8 cellular contexts compared by ENCODE assay signal in the genomic region with DNA sequence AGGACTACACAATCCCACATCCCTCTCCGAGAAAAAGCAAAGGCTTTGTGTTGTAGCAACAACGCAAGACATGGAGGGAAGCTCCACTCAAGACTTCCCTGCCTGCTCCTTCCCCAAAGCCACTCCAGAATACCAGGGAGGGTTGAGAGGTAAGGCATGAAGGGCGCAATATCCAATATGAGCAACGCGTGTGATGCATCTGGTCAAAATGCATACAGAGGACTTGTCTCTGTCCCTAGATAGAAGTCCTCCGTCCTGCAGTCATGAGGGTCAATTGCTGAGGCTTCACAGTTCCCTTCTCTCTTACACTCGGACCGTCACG. TPM values are rescaled to one million over a fixed set of nuclear protein-coding genes. Genes with fewer than 3 reads are reported as not detected.
A peak's percentile ranks its signal among the peaks of the same experiment; 100 is the strongest.
DNase-seq lines count a peak whose midpoint lies in the region; ATAC-seq and TF ChIP-seq lines count a peak whose summit lies in the region.

No MANE protein-coding gene starts in this region.

- peaks cover 14% of the 10 kb centered on the region; the same call in 1 of the 2 replicates for H4K20me1 ChIP-seq in SK-N-SH (ENCODE audit: insufficient read depth)

- no peak overlapping the region for H3K14ac ChIP-seq in trophoblast cell (ENCODE audit: low read length)

- H2AFZ ChIP-seq in SK-N-SH (ENCODE audit: low read depth) (peak overlapping the region; percentile 83), trophoblast cell (ENCODE audit: insufficient read depth, low read length, poor library complexity) (no peak overlapping the region)

- no peak overlapping the region for H3K18ac ChIP-seq in trophoblast cell (ENCODE audit: low read length)

- H3K23ac ChIP-seq in trophoblast cell (ENCODE audit: low read length) = no peak overlapping the region

- TF ChIP-seq CTCF in AG10803 (conservative IDR thresholded peaks at IDR 0.05; ENCODE audit: low read length) (no peak), SK-N-SH (IDR thresholded peaks at IDR 0.05) (no peak), esophagus squamous epithelium (IDR thresholded peaks at IDR 0.05) (no peak)

- peak overlapping the region; percentile 74 to 90 for H3K27ac ChIP-seq in SK-N-SH (ENCODE audit: low read depth in 2 of 2, low read length in 1 of 2)
- peak overlapping the region; percentile 92 to 99 (median 96) for H3K27ac ChIP-seq in esophagus squamous epithelium
- no peak overlapping the region for H3K27ac ChIP-seq in trophoblast cell (ENCODE audit: low read depth, low read length)

- no peak overlapping the region for H4K8ac ChIP-seq in trophoblast cell (ENCODE audit: low read depth, low read length)

- H2BK12ac ChIP-seq in trophoblast cell (ENCODE audit: low read length) = no peak overlapping the region

- no peaks in the 10 kb centered on the region for H3K9me3 ChIP-seq in SK-N-SH
- no peaks in the 10 kb centered on the region for H3K9me3 ChIP-seq in esophagus squamous epithelium
- no peaks in the 10 kb centered on the region for H3K9me3 ChIP-seq in trophoblast cell (ENCODE audit: insufficient read depth, low read depth, low read length)

- H3K4me1 ChIP-seq in SK-N-SH (ENCODE audit: control insufficient read depth in 1 of 2, insufficient read depth in 2 of 2, low read depth in 1 of 2, low read length in 1 of 2) (peaks cover 6 to 14% of the 10 kb centered on the region in 2 experiments; a peak in 2 of 4 replicates), esophagus squamous epithelium (peaks cover 0 to 47% (median 10%) of the 10 kb centered on the region in 3 donors), trophoblast cell (ENCODE audit: control insufficient read depth in 1 of 2, insufficient read depth in 2 of 2, low read length in 2 of 2) (no peaks in the 10 kb centered on the region)

- H2BK120ac ChIP-seq in trophoblast cell (ENCODE audit: insufficient read depth, low read length, poor library complexity) = no peak overlapping the region

- CTCF ChIA-PET in SK-N-SH (lab: Yijun Ruan, JAX) = interaction anchor here (0.8 to 5.2 kb wide), 12 partner anchors 8 to 970 kb away, joined by 3 to 23 read pairs (median 3); no protein-coding TSS in a partner anchor

- H4K12ac ChIP-seq in trophoblast cell (ENCODE audit: low read depth, low read length) = no peak overlapping the region

- no peaks in the 10 kb centered on the region for H3K9me2 ChIP-seq in SK-N-SH

- intact Hi-C loops in esophagus squamous epithelium (cut with DNase I) = no loop called here

- H3K9ac ChIP-seq in SK-N-SH = peak overlapping the region; percentile 70
- peak overlapping the region; percentile 82 for H3K9ac ChIP-seq in trophoblast cell (ENCODE audit: low read length)

- no peak for TF ChIP-seq EP300 in SK-N-SH (IDR thresholded peaks at IDR 0.05; ENCODE audit: borderline replicate concordance in 1 of 2, low read depth in 1 of 2, low read length in 1 of 2)

- H2BK5ac ChIP-seq in trophoblast cell (ENCODE audit: low read depth, low read length, poor library complexity) = no peak overlapping the region

- H3K4ac ChIP-seq in trophoblast cell (ENCODE audit: low read depth, low read length) = no peak overlapping the region

- H3K4me2 ChIP-seq in SK-N-SH (peak overlapping the region; percentile 84), trophoblast cell (ENCODE audit: low read length) (peak overlapping the region; percentile 83)

- H3F3A ChIP-seq in SK-N-SH (replicated peaks; ENCODE audit: insufficient read depth) = peaks cover 8% of the 10 kb centered on the region

- POLR2A ChIA-PET in SK-N-SH (lab: Yijun Ruan, JAX) = interaction anchor here (1.1 to 1.2 kb wide), 2 partner anchors 489 to 950 kb away, joined by 4 to 6 read pairs; no protein-coding TSS in a partner anchor

- H3K79me1 ChIP-seq in trophoblast cell (ENCODE audit: low read length) = peaks cover 8% of the 10 kb centered on the region

- H3K4me3 ChIP-seq in AG10803 (ENCODE audit: low read length) (peak overlapping the region; percentile 95), SK-N-SH (ENCODE audit: low read depth in 2 of 2, low read length in 1 of 2) (peak overlapping the region; percentile 86 to 94), esophagus squamous epithelium (peak overlapping the region; percentile 62 to 91 (median 80)), trophoblast cell (ENCODE audit: low read depth, low read length) (peak overlapping the region; percentile 96)

- no peak overlapping the region for H2AK5ac ChIP-seq in trophoblast cell (ENCODE audit: low read length)

- H3K79me2 ChIP-seq in SK-N-SH (ENCODE audit: insufficient read depth) (peaks cover 92% of the 10 kb centered on the region), trophoblast cell (ENCODE audit: control insufficient read depth, insufficient read depth, low read length, poor library complexity) (peaks cover 8% of the 10 kb centered on the region)

- H4K91ac ChIP-seq in trophoblast cell (ENCODE audit: low read depth, low read length) = no peak overlapping the region

- TF ChIP-seq POLR2A in esophagus squamous epithelium (IDR thresholded peaks at IDR 0.05) = no peak

- peak; percentile 25 for ATAC-seq in GM21717 (IDR thresholded peaks at IDR 0.05; ENCODE audit: unreplicated experiment)
- ATAC-seq in GM21381 (IDR thresholded peaks at IDR 0.05; ENCODE audit: unreplicated experiment) = no peak

- H3K27me3 ChIP-seq in SK-N-SH (ENCODE audit: insufficient read depth) (no peaks in the 10 kb centered on the region), esophagus squamous epithelium (no peaks in the 10 kb centered on the region), trophoblast cell (ENCODE audit: insufficient read depth, low read length) (no peaks in the 10 kb centered on the region)

- peak; percentile 38 for DNase-seq in AG10803 (ENCODE audit: low read depth)
- DNase-seq in SK-N-SH = no peak
- no peak for DNase-seq in esophagus squamous epithelium (lab: John Stamatoyannopoulos, UW)
- peak in 1 of 2 donors; percentile 76 for DNase-seq in trophoblast cell
- DNase-seq in epidermal melanocyte (ENCODE audit: insufficient read length, low spot score) = no peak
- DNase-seq in UCSD-AML1 (lab: John Stamatoyannopoulos, UW; ENCODE audit: unreplicated experiment) = no peak

- peaks cover 0 to 4% of the 10 kb centered on the region in 2 experiments for H3K36me3 ChIP-seq in SK-N-SH (replicated peaks in 1 of 2; ENCODE audit: control insufficient read depth in 1 of 2, insufficient read depth in 2 of 2, low read length in 1 of 2)
- no peaks in the 10 kb centered on the region for H3K36me3 ChIP-seq in esophagus squamous epithelium
- H3K36me3 ChIP-seq in trophoblast cell (ENCODE audit: control insufficient read depth in 1 of 2, insufficient read depth in 2 of 2, low read length in 2 of 2) = no peaks in the 10 kb centered on the region

- WGBS in SK-N-SH (ENCODE audit: low lambda C conversion rate) = 2% methylated on average over 8 of the region's 9 CpGs
- WGBS in esophagus squamous epithelium, 2 donors = 0 to 2% methylated on average over 6 to 9 of the region's 9 CpGs
- WGBS in trophoblast cell (ENCODE audit: extremely low coverage, insufficient coverage, insufficient read length) = no CpG with 5 or more reads among the region's 9 CpGs

- TF ChIP-seq RAD21 in SK-N-SH (IDR thresholded peaks at IDR 0.05; ENCODE audit: low read length) = no peak

TF ChIP-seq in SK-N-SH, 30 proteins besides CTCF, POLR2A, EP300 and RAD21 (continues in another document):
- TF ChIP-seq EZH2phosphoT487 (IDR thresholded peaks at IDR 0.05; ENCODE audit: borderline replicate concordance, low read depth) (no peak), CHD2 (IDR thresholded peaks at IDR 0.05; ENCODE audit: low read length, partially characterized antibody) (no peak), NFIC (IDR thresholded peaks at IDR 0.05; ENCODE audit: borderline replicate concordance) (no peak), GABPA (IDR thresholded peaks at IDR 0.05; ENCODE audit: low read depth) (no peak), RXRA (IDR thresholded peaks at IDR 0.05; ENCODE audit: borderline replicate concordance, low read depth) (no peak), JUND (IDR thresholded peaks at IDR 0.05) (no peak), ZBTB33 (IDR thresholded peaks at IDR 0.05; ENCODE audit: borderline replicate concordance, low read depth) (no peak)
- TF ChIP-seq, protein P1, sequence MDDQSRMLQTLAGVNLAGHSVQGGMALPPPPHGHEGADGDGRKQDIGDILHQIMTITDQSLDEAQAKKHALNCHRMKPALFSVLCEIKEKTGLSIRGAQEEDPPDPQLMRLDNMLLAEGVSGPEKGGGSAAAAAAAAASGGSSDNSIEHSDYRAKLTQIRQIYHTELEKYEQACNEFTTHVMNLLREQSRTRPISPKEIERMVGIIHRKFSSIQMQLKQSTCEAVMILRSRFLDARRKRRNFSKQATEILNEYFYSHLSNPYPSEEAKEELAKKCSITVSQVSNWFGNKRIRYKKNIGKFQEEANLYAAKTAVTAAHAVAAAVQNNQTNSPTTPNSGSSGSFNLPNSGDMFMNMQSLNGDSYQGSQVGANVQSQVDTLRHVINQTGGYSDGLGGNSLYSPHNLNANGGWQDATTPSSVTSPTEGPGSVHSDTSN (IDR thresholded peaks at IDR 0.05) = no peak

RNA-seq across cellular contexts. Expression of gene ORC4, which starts 0.5 kb away (rescaled TPM):
- polyA plus RNA-seq in SK-N-SH (2012; rRNA removed) = 15.2 and 22.0 TPM in 2 replicates
- polyA plus RNA-seq in SK-N-SH (2012; cell fraction: cytosol; rRNA removed) = 26.0 and 29.7 TPM in 2 replicates
- polyA plus RNA-seq in SK-N-SH (2012; cell fraction: nucleus; rRNA removed) = 7.9 and 19.1 TPM in 2 replicates
- 10 to 100 TPM; 33.1 to 52.0 (median 40.0) TPM for total RNA-seq in esophagus squamous epithelium
- polyA plus RNA-seq in trophoblast cell (2013) = 41.7 and 45.6 TPM in 2 replicates

RNA-seq across cellular contexts. Expression of gene MBD5, which starts 0.9 kb away (rescaled TPM):
- 7.4 and 11.7 TPM in 2 replicates for polyA plus RNA-seq in SK-N-SH (2012; rRNA removed)
- 8.7 and 9.5 TPM in 2 replicates for polyA plus RNA-seq in SK-N-SH (2012; cell fraction: cytosol; rRNA removed)
- polyA plus RNA-seq in SK-N-SH (2012; cell fraction: nucleus; rRNA removed) = 6.7 and 12.4 TPM in 2 replicates
- total RNA-seq in esophagus squamous epithelium = 10 to 100 TPM; 11.8 to 23.8 (median 14.0) TPM
- 15.2 and 16.2 TPM in 2 replicates for polyA plus RNA-seq in trophoblast cell (2013)
